ENCODE assay signal across 1 cellular context in genomic region chr15:40032125-40032839, GRCh38.
TF ChIP-seq lines count a peak whose summit lies in the region.

No MANE protein-coding gene starts in this region.

TF ChIP-seq in IMR-90, 13 proteins besides CTCF, POLR2A, EP300 and RAD21 (continued from another document):
- TF ChIP-seq, protein P1, sequence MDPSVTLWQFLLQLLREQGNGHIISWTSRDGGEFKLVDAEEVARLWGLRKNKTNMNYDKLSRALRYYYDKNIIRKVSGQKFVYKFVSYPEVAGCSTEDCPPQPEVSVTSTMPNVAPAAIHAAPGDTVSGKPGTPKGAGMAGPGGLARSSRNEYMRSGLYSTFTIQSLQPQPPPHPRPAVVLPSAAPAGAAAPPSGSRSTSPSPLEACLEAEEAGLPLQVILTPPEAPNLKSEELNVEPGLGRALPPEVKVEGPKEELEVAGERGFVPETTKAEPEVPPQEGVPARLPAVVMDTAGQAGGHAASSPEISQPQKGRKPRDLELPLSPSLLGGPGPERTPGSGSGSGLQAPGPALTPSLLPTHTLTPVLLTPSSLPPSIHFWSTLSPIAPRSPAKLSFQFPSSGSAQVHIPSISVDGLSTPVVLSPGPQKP (IDR thresholded peaks at IDR 0.05; ENCODE audit: borderline replicate concordance, low read depth, low read length), result no peak
- TF ChIP-seq MAFK (IDR thresholded peaks at IDR 0.05; ENCODE audit: low read depth, low read length) (peak; percentile 64), RCOR1 (IDR thresholded peaks at IDR 0.05; ENCODE audit: insufficient replicate concordance, low read length) (no peak), SMC3 (IDR thresholded peaks at IDR 0.05; ENCODE audit: low read depth, low read length) (no peak), FOS (IDR thresholded peaks at IDR 0.05; ENCODE audit: low read depth, low read length) (no peak), MXI1 (IDR thresholded peaks at IDR 0.05; ENCODE audit: borderline replicate concordance, low read depth, low read length) (no peak)
